23 cellular contexts compared by ENCODE assay signal in genomic region chr19:47070756-47071155, GRCh38. TPM values are rescaled to one million over a fixed set of nuclear protein-coding genes. Genes with fewer than 3 reads are reported as not detected.
DNase-seq lines count a peak whose midpoint lies in the region; ATAC-seq and TF ChIP-seq lines count a peak whose summit lies in the region.
"Had no signal": no experiment of that assay in that cellular context is flagged by ENCODE, and none has a peak within 500 bp of the region (broad histone marks: within the 10 kb centered on the region; RNA-seq: fewer than 3 reads in every experiment).

No MANE protein-coding gene starts in this region.

- H3K79me1 ChIP-seq in H9 (ENCODE audit: insufficient read depth, low read depth, low read length, poor library complexity, severe bottlenecking) (no peaks in the 10 kb centered on the region), neuronal stem cell (ENCODE audit: low read depth, low read length) (peaks cover 26% of the 10 kb centered on the region)

- TF ChIP-seq CTCF in Caco-2 (IDR thresholded peaks at IDR 0.05; ENCODE audit: insufficient read depth in 1 of 2, low read depth in 1 of 2, low read length in 1 of 2, severe bottlenecking in 1 of 2, unreplicated experiment in 1 of 2) (no peak), H9 (conservative IDR thresholded peaks at IDR 0.05) (no peak)

- no peak overlapping the region for H3K56ac ChIP-seq in H9 (ENCODE audit: insufficient read length, low read depth, low read length)

- H2BK120ac ChIP-seq in H9 (ENCODE audit: low read depth, low read length, poor library complexity, severe bottlenecking) (no peak overlapping the region), neuronal stem cell (ENCODE audit: low read depth, low read length) (no peak overlapping the region)

- no peak overlapping the region for H3K9ac ChIP-seq in H9 (ENCODE audit: extremely low read depth, insufficient read length, low read length)
- H3K9ac ChIP-seq in neuronal stem cell (ENCODE audit: low read depth, low read length, poor library complexity): no peak overlapping the region
- H3K9ac ChIP-seq: BLaER1 had no signal

- H3K14ac ChIP-seq in H9 (ENCODE audit: insufficient read depth, low read length): no peak overlapping the region
- H3K14ac ChIP-seq in neuronal stem cell (ENCODE audit: low read length): no peak overlapping the region

- H3K4ac ChIP-seq in H9 (ENCODE audit: low read depth, low read length) (no peak overlapping the region), neuronal stem cell (ENCODE audit: low read length) (no peak overlapping the region)

- H3K36me3 ChIP-seq in Caco-2 (ENCODE audit: control insufficient read depth, insufficient read depth, low read length) (peaks cover 6% of the 10 kb centered on the region), neuronal stem cell (replicated peaks in 1 of 2; ENCODE audit: control insufficient read depth in 2 of 2, insufficient read depth in 2 of 2, low read length in 2 of 2) (peaks cover 68 to 97% of the 10 kb centered on the region in 2 donors)

- CTCF ChIA-PET in Caco-2 (lab: Charles Lee): no interaction called here

- no peaks in the 10 kb centered on the region for H3K23me2 ChIP-seq in H9 (ENCODE audit: insufficient read length, low read depth, low read length, poor library complexity, severe bottlenecking)

- no peaks in the 10 kb centered on the region for H3K4me1 ChIP-seq in Caco-2
- H3K4me1 ChIP-seq in H9 (ENCODE audit: insufficient read depth, low read length): no peaks in the 10 kb centered on the region
- no peaks in the 10 kb centered on the region for H3K4me1 ChIP-seq in neuronal stem cell (ENCODE audit: control insufficient read depth in 2 of 2, insufficient read depth in 1 of 2, low read depth in 1 of 2, low read length in 2 of 2)
- H3K4me1 ChIP-seq: SJCRH30 had no signal

- H3K27ac Mint-ChIP-seq in Caco-2 (ENCODE audit: unreplicated experiment) (peak overlapping the region; percentile 62), H9 (peak overlapping the region; percentile 80 to 85 (median 82))
- H3K27ac Mint-ChIP-seq in activated T-cell treated with anti-CD3 and anti-CD28 coated beads, Interleukin-2, amount 50 U/mL, for 72 hours: no peak overlapping the region
- H3K27ac Mint-ChIP-seq: CD8-positive, alpha-beta T cell had no signal

- H3K23ac ChIP-seq in H9 (ENCODE audit: insufficient read length, low read depth, low read length): no peak overlapping the region
- no peak overlapping the region for H3K23ac ChIP-seq in neuronal stem cell (ENCODE audit: low read depth, low read length, poor library complexity)

- no peak overlapping the region for H2AFZ ChIP-seq in H9 (ENCODE audit: low read length)
- H2AFZ ChIP-seq in neuronal stem cell (ENCODE audit: low read length): no peak overlapping the region

- H2BK15ac ChIP-seq in H9 (ENCODE audit: low read depth, low read length): no peak overlapping the region
- no peak overlapping the region for H2BK15ac ChIP-seq in neuronal stem cell (ENCODE audit: low read length)

- no peaks in the 10 kb centered on the region for H3K27me3 Mint-ChIP-seq in Caco-2 (ENCODE audit: insufficient read depth, unreplicated experiment)
- H3K27me3 Mint-ChIP-seq in H9 (ENCODE audit: low read depth): no peaks in the 10 kb centered on the region
- no peaks in the 10 kb centered on the region for H3K27me3 Mint-ChIP-seq in activated T-cell treated with anti-CD3 and anti-CD28 coated beads, Interleukin-2, amount 50 U/mL, for 72 hours (ENCODE audit: low read depth)

- no peak overlapping the region for H2BK20ac ChIP-seq in H9 (ENCODE audit: low read depth, low read length, poor library complexity, severe bottlenecking)

- H3K36me3 Mint-ChIP-seq in Caco-2 (ENCODE audit: insufficient read depth, unreplicated experiment) (peaks cover 96% of the 10 kb centered on the region), H9 (ENCODE audit: insufficient read depth in 1 of 3, low read depth in 3 of 3) (peaks cover 33 to 72% (median 72%) of the 10 kb centered on the region in 3 experiments; a peak in 6 of 7 replicates)
- H3K36me3 Mint-ChIP-seq in activated T-cell treated with anti-CD3 and anti-CD28 coated beads, Interleukin-2, amount 50 U/mL, for 72 hours (ENCODE audit: insufficient read depth in 2 of 2): peaks cover 13 to 22% of the 10 kb centered on the region in 2 donors

- H3K4me2 ChIP-seq in H9 (ENCODE audit: insufficient read depth, insufficient read length, low read length): no peak overlapping the region
- H3K4me2 ChIP-seq in neuronal stem cell (ENCODE audit: insufficient read depth, low read length, poor library complexity, severe bottlenecking): no peak overlapping the region
- H3K4me2 ChIP-seq: BLaER1 had no signal

- intact Hi-C loops in Caco-2 (cut with micrococcal nuclease; ENCODE audit: unreplicated experiment): no loop called here

- no peaks in the 10 kb centered on the region for H3K4me1 Mint-ChIP-seq in Caco-2 (ENCODE audit: low read depth, unreplicated experiment)
- H3K4me1 Mint-ChIP-seq in H9: peaks cover 0 to 3% of the 10 kb centered on the region in 2 experiments; a peak in 2 of 4 replicates
- peaks cover 6% of the 10 kb centered on the region for H3K4me1 Mint-ChIP-seq in activated T-cell treated with anti-CD3 and anti-CD28 coated beads, Interleukin-2, amount 50 U/mL, for 72 hours (ENCODE audit: low read depth)

- no peak overlapping the region for H2BK5ac ChIP-seq in H9 (ENCODE audit: insufficient read length, low read length)
- H2BK5ac ChIP-seq in neuronal stem cell (ENCODE audit: low read length): peak overlapping the region; percentile 53

- H2AK5ac ChIP-seq in H9 (ENCODE audit: insufficient read length, low read length): no peak overlapping the region
- H2AK5ac ChIP-seq in neuronal stem cell (ENCODE audit: low read depth, low read length): no peak overlapping the region

- WGBS in H9 (ENCODE audit: extremely low coverage, insufficient read length, low lambda C conversion rate): no CpG with 5 or more reads among the region's 18 CpGs
- no CpG with 5 or more reads among the region's 18 CpGs for WGBS in neuronal stem cell (ENCODE audit: extremely low coverage in 2 of 2, insufficient read length in 2 of 2, insufficient replicate concordance in 1 of 2), 2 donors

- no peak overlapping the region for H3K18ac ChIP-seq in H9 (ENCODE audit: insufficient read length, low read depth, low read length)
- no peak overlapping the region for H3K18ac ChIP-seq in neuronal stem cell (ENCODE audit: low read length)

- DNase-seq in Caco-2: no peak
- DNase-seq in H9: no peak
- no peak for DNase-seq in neuronal stem cell (ENCODE audit: low spot score)
- DNase-seq in activated T-cell treated with anti-CD3 and anti-CD28 coated beads, Interleukin-2, amount 50 U/mL, for 72 hours: no peak
- no peak for DNase-seq in A172 (ENCODE audit: low spot score)
- DNase-seq: ACHN; Calu3; CD8-positive, alpha-beta T cell; DMS153; HCEC 1CT; MG63; NCI-H1417; NCI-H1694 treated with DMSO at 0.1 percent for 48 hours; NCI-H2081 treated with DMSO at 0.1 percent for 48 hours; NCI-H2171 treated with DMSO at 0.1 percent for 48 hours; NCI-H524 treated with DMSO at 0.1 percent for 48 hours; NCI-H82; OCI-M1; SJCRH30 had no signal

- H3K27me3 ChIP-seq in Caco-2 (replicated peaks; ENCODE audit: control insufficient read depth, insufficient read depth, low read length) (no peaks in the 10 kb centered on the region), H9 (ENCODE audit: insufficient read depth, low read length) (no peaks in the 10 kb centered on the region), neuronal stem cell (ENCODE audit: control insufficient read depth in 3 of 3, insufficient read depth in 3 of 3, low read depth in 1 of 3, low read length in 3 of 3) (no peaks in the 10 kb centered on the region)
- H3K27me3 ChIP-seq: BLaER1, MG63, SJCRH30 had no signal

- BruUV-seq in Caco-2 (replicated peaks; lab: Mats Ljungman, UMichigan): no TSS peak

- H3K9me3 Mint-ChIP-seq in Caco-2 (ENCODE audit: unreplicated experiment) (no peaks in the 10 kb centered on the region), H9 (no peaks in the 10 kb centered on the region)
- no peaks in the 10 kb centered on the region for H3K9me3 Mint-ChIP-seq in activated T-cell treated with anti-CD3 and anti-CD28 coated beads, Interleukin-2, amount 50 U/mL, for 72 hours
- H3K9me3 Mint-ChIP-seq: CD8-positive, alpha-beta T cell had no signal

- H3K4me3 ChIP-seq in Caco-2 (ENCODE audit: low read depth, low read length) (no peak overlapping the region), neuronal stem cell (ENCODE audit: low read length in 2 of 2) (no peak overlapping the region)
- H3K4me3 ChIP-seq: BLaER1, MG63, SJCRH30 had no signal

- no peak overlapping the region for H3K27ac ChIP-seq in H9 (ENCODE audit: insufficient read length, low read depth, low read length)
- H3K27ac ChIP-seq in cingulate gyrus (ENCODE audit: low read depth, low read length): peak overlapping the region; percentile 19
- H3K27ac ChIP-seq in neuronal stem cell (replicated peaks; ENCODE audit: low read length): no peak overlapping the region
- H3K27ac ChIP-seq: BLaER1, SJCRH30 had no signal

- ATAC-seq in HG02798 (IDR thresholded peaks at IDR 0.05; ENCODE audit: poor library complexity, unreplicated experiment) (no peak), HG03139 (IDR thresholded peaks at IDR 0.05; ENCODE audit: unreplicated experiment) (no peak)
- no peak for ATAC-seq in activated T-cell treated with anti-CD3 and anti-CD28 coated beads, Interleukin-2, amount 50 U/mL, for 72 hours (replicated peaks in 1 of 2)
- ATAC-seq: CD8-positive, alpha-beta T cell had no signal

- H4K8ac ChIP-seq in H9 (replicated peaks; ENCODE audit: insufficient read length, low read depth, low read length) (no peak overlapping the region), neuronal stem cell (ENCODE audit: low read depth, low read length) (no peak overlapping the region)

- H2BK12ac ChIP-seq in H9 (ENCODE audit: insufficient read length, low read depth, low read length) (no peak overlapping the region), neuronal stem cell (ENCODE audit: low read length) (no peak overlapping the region)

- POLR2A ChIA-PET in Caco-2 (lab: Charles Lee): no interaction called here

- no peaks in the 10 kb centered on the region for H3K9me3 ChIP-seq in Caco-2
- H3K9me3 ChIP-seq in H9 (ENCODE audit: control insufficient read depth, low read depth, low read length): no peaks in the 10 kb centered on the region
- H3K9me3 ChIP-seq in neuronal stem cell (replicated peaks in 1 of 2; ENCODE audit: control insufficient read depth in 2 of 2, insufficient read depth in 1 of 2, low read depth in 1 of 2, low read length in 2 of 2): no peaks in the 10 kb centered on the region
- H3K9me3 ChIP-seq: BLaER1, MG63, SJCRH30 had no signal

- H4K20me1 ChIP-seq in H9 (ENCODE audit: control insufficient read depth, insufficient read depth, insufficient read length): no peaks in the 10 kb centered on the region

- H4K91ac ChIP-seq in H9 (ENCODE audit: insufficient read length, low read depth, low read length): no peak overlapping the region
- no peak overlapping the region for H4K91ac ChIP-seq in neuronal stem cell (ENCODE audit: low read depth, low read length, poor library complexity)

- no peak overlapping the region for H3T11ph ChIP-seq in H9 (ENCODE audit: low read length)

- no peaks in the 10 kb centered on the region for H3K79me2 ChIP-seq in H9 (ENCODE audit: insufficient read depth, low read length)

- H4K5ac ChIP-seq in H9 (ENCODE audit: insufficient read length, low read depth, low read length): no peak overlapping the region

- H3K4me3 Mint-ChIP-seq in Caco-2 (ENCODE audit: unreplicated experiment): no peak overlapping the region
- H3K4me3 Mint-ChIP-seq in H9: no peak overlapping the region
- H3K4me3 Mint-ChIP-seq in activated T-cell treated with anti-CD3 and anti-CD28 coated beads, Interleukin-2, amount 50 U/mL, for 72 hours: no peak overlapping the region
- H3K4me3 Mint-ChIP-seq: CD8-positive, alpha-beta T cell had no signal

RNA-seq across cellular contexts. Expression of gene TMEM160, which starts 22.3 kb away (rescaled TPM):
- total RNA-seq in Caco-2 (2022): 86.5 and 91.7 TPM in 2 replicates
- 65.1 and 66.9 TPM in 2 replicates for total RNA-seq in H9 (2021)
- 49.2 TPM for polyA plus RNA-seq in neuronal stem cell (2013, experiment 1 of 2)
- polyA plus RNA-seq in neuronal stem cell (2013, experiment 2 of 2): 45.0 TPM
- total RNA-seq in activated T-cell treated with anti-CD3 and anti-CD28 coated beads, Interleukin-2, amount 50 U/mL, for 72 hours: 10 to 100 TPM; 30.8 TPM
- total RNA-seq in A172 (2014; rRNA removed; shearing (Covaris generic)): 36.3 and 45.9 TPM in 2 replicates

RNA-seq across cellular contexts. Expression of gene ZC3H4, which starts 42.8 kb away (rescaled TPM):
- total RNA-seq in Caco-2 (2022) (70.3 and 77.7 TPM in 2 replicates), H9 (2021) (105 and 109 TPM in 2 replicates)
- polyA plus RNA-seq in neuronal stem cell (2013, experiment 1 of 2): 19.2 TPM
- 19.1 TPM for polyA plus RNA-seq in neuronal stem cell (2013, experiment 2 of 2)
- 10 to 100 TPM; 76.0 to 84.0 TPM for total RNA-seq in activated T-cell treated with anti-CD3 and anti-CD28 coated beads, Interleukin-2, amount 50 U/mL, for 72 hours
- total RNA-seq in A172 (2014; rRNA removed; shearing (Covaris generic)): 10.1 and 13.1 TPM in 2 replicates

RNA-seq across cellular contexts. Expression of gene NPAS1, which starts 51.1 kb away (rescaled TPM):
- total RNA-seq in Caco-2 (2022) (1.8 and 2.8 TPM in 2 replicates), H9 (2021) (17.8 and 20.0 TPM in 2 replicates)
- polyA plus RNA-seq in neuronal stem cell (2013, experiment 1 of 2): 4.9 TPM
- 4.7 TPM for polyA plus RNA-seq in neuronal stem cell (2013, experiment 2 of 2)
- 1 to 10 TPM in 1 of 2 donors, under 1 TPM in 1; 0.55 to 1.1 TPM for total RNA-seq in activated T-cell treated with anti-CD3 and anti-CD28 coated beads, Interleukin-2, amount 50 U/mL, for 72 hours
- 0.22 TPM in 1 of 2 replicates, not detected in the other for total RNA-seq in A172 (2014; rRNA removed; shearing (Covaris generic))
- total RNA-seq: SJCRH30 had no signal

RNA-seq across cellular contexts. Expression of gene SAE1, which starts 59.9 kb away (rescaled TPM):
- total RNA-seq in Caco-2 (2022) (238 and 251 TPM in 2 replicates), H9 (2021) (232 and 234 TPM in 2 replicates)
- polyA plus RNA-seq in neuronal stem cell (2013, experiment 1 of 2): 238 TPM
- polyA plus RNA-seq in neuronal stem cell (2013, experiment 2 of 2): 232 TPM
- total RNA-seq in activated T-cell treated with anti-CD3 and anti-CD28 coated beads, Interleukin-2, amount 50 U/mL, for 72 hours: 100 to 1,000 TPM; 232 to 254 TPM
- total RNA-seq in A172 (2014; rRNA removed; shearing (Covaris generic)): 179 and 185 TPM in 2 replicates
